In the genomic region with DNA sequence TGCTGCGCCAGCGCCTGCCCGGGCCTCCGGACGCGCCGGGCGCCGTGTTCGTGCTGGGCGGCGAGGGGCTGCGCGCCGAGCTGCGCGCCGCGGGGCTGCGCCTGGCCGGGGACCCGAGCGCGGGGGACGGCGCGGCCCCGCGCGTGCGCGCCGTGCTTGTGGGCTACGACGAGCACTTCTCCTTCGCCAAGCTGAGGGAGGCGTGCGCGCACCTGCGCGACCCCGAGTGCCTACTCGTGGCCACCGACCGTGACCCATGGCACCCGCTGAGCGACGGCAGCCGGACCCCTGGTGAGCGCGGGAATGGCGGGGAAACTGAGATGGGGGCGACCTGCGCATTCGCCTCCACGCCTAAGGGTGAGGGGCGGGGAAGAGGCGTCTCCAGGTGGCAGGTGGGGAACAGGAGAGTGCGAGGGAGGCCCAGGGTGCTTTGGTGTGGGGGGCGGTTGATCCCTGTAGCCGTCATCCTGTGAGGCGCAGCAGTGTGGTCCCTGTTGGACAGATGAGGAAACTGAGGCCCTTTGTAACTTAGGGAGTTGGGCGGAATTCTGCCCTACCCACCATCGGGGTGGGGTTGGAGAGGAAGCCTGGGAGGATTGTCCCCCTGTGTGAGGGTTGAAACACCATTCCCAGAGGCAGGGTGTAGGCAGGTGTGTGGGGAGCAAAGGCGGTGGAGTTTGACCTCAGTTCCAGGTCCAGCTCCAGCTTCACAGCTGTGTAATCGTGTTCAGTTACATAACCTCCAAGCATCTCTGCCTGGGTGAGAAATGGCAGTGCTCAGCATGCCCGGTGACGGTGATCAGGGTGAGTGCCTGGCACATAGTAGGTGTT, we compare ENCODE assay signal across 7 cellular contexts. TPM values are rescaled to one million over a fixed set of nuclear protein-coding genes. Genes with fewer than 3 reads are reported as not detected.
DNase-seq lines count a peak whose midpoint lies in the region; ATAC-seq and TF ChIP-seq lines count a peak whose summit lies in the region.

No MANE protein-coding gene starts in this region.

- peaks cover 46% of the 10 kb centered on the region for H3K79me2 ChIP-seq in PC-3 (ENCODE audit: low read length)

- H3K9me3 Mint-ChIP-seq in naive thymus-derived CD8-positive, alpha-beta T cell: no peaks in the 10 kb centered on the region

- peak overlapping the region; percentile 72 to 86 (median 80) for H3K4me3 Mint-ChIP-seq in naive thymus-derived CD8-positive, alpha-beta T cell

- intact Hi-C loops in PC-3 (cut with micrococcal nuclease) (no loop called here), dorsolateral prefrontal cortex (cut with DNase I) (loop anchor here in 1 of 2 donors (2.0 kb wide), 1 partner anchor 50 kb away; a partner anchor contains a TSS)

- H3K36me3 Mint-ChIP-seq in naive thymus-derived CD8-positive, alpha-beta T cell: peaks cover 0 to 18% (median 2%) of the 10 kb centered on the region in 3 donors

- CTCF ChIA-PET in PC-3 (lab: Charles Lee): interaction anchor here (1.6 kb wide), 1 partner anchor 16 kb away, joined by 8 read pairs; no protein-coding TSS in a partner anchor

- H3K27ac Mint-ChIP-seq in naive thymus-derived CD8-positive, alpha-beta T cell: peak overlapping the region; percentile 28 to 80 (median 72)

- DNase-seq in H7 (no peak), PC-3 (no peak), dorsolateral prefrontal cortex (peak in 2 of 10 donors; percentile 43 to 56), DMS 273 (lab: John Stamatoyannopoulos, UW; ENCODE audit: unreplicated experiment) (no peak), NCI-H524 treated with DMSO at 0.1 percent for 48 hours (lab: John Stamatoyannopoulos, UW) (no peak)
- DNase-seq in naive thymus-derived CD8-positive, alpha-beta T cell: peak in 1 of 10 donors; percentile 11

- 0 out of 2 replicates have a peak overlapping the region, but pooled peaks have one; percentile 30 for H2AFZ ChIP-seq in PC-3 (ENCODE audit: low read length)

- no peak for TF ChIP-seq CTCF in PC-3 (conservative IDR thresholded peaks at IDR 0.05; ENCODE audit: low read depth, low read length)
- TF ChIP-seq CTCF in dorsolateral prefrontal cortex (IDR thresholded peaks at IDR 0.05 in 54 of 56, conservative IDR thresholded peaks at IDR 0.05 in 2 of 56; ENCODE audit: low read depth in 1 of 56, partially characterized antibody in 56 of 56): no peak

- peak overlapping the region; percentile 94 for H3K4me2 ChIP-seq in PC-3 (ENCODE audit: low read length)

- peaks cover 19% of the 10 kb centered on the region for H4K20me1 ChIP-seq in PC-3 (ENCODE audit: low read length)

- H3F3A ChIP-seq in PC-3 (ENCODE audit: low read length, unreplicated experiment): no peaks in the 10 kb centered on the region

- H3K4me1 Mint-ChIP-seq in naive thymus-derived CD8-positive, alpha-beta T cell: peaks cover 21 to 47% (median 42%) of the 10 kb centered on the region in 4 donors

- H3K27ac ChIP-seq in PC-3 (ENCODE audit: low read length) (no peak overlapping the region), dorsolateral prefrontal cortex (peak overlapping the region in 45 of 59 donors; percentile 12 to 92 (median 69))

- TF ChIP-seq POLR2A in GM18505 (IDR thresholded peaks at IDR 0.05; ENCODE audit: borderline replicate concordance, extremely low read depth, insufficient read depth, insufficient read length): no peak

- no peaks in the 10 kb centered on the region; the same call in none of the 2 replicates for H3K36me3 ChIP-seq in H7 (replicated peaks; ENCODE audit: control insufficient read depth, insufficient read depth, low read length)
- H3K36me3 ChIP-seq in PC-3 (ENCODE audit: low read depth, low read length): no peaks in the 10 kb centered on the region

- no peaks in the 10 kb centered on the region for H3K27me3 Mint-ChIP-seq in naive thymus-derived CD8-positive, alpha-beta T cell

- no peaks in the 10 kb centered on the region for H3K27me3 ChIP-seq in H7 (ENCODE audit: control insufficient read depth, insufficient read depth, low read length)
- no peaks in the 10 kb centered on the region for H3K27me3 ChIP-seq in PC-3 (ENCODE audit: low read length)
- no peaks in the 10 kb centered on the region for H3K27me3 ChIP-seq in dorsolateral prefrontal cortex

- POLR2A ChIA-PET in PC-3 (lab: Charles Lee; ENCODE audit: unreplicated experiment): interaction anchor here (1.4 kb wide), 1 partner anchor 16 kb away, joined by 4 read pairs; no protein-coding TSS in a partner anchor
- POLR2A ChIA-PET in naive thymus-derived CD8-positive, alpha-beta T cell (lab: Charles Lee): interaction anchor here (1.0 to 66.7 kb wide), 4 partner anchors 4 to 148 kb away, joined by 3 to 2283 read pairs (median 1144); a partner anchor contains a TSS

- peak overlapping the region; percentile 55; the same call in 1 of the 2 replicates for H3K9ac ChIP-seq in PC-3 (ENCODE audit: low read length)

- ATAC-seq in GM18505 (IDR thresholded peaks at IDR 0.05; ENCODE audit: unreplicated experiment) (peak; percentile 8), PC-3 (peak; percentile 1; the same call in 1 of the 2 replicates)
- ATAC-seq in naive thymus-derived CD8-positive, alpha-beta T cell: no peak

- H3K9me3 ChIP-seq in PC-3 (ENCODE audit: low read length): no peaks in the 10 kb centered on the region

- no peaks in the 10 kb centered on the region for H3K9me2 ChIP-seq in PC-3 (replicated peaks; ENCODE audit: low read length)

- H3K4me3 ChIP-seq in H7 (ENCODE audit: insufficient read depth, low read depth, low read length) (peak overlapping the region; percentile 86), PC-3 (ENCODE audit: low read length) (peak overlapping the region; percentile 88), dorsolateral prefrontal cortex (peak overlapping the region; percentile 49 to 82 (median 71))

- H3K4me1 ChIP-seq in PC-3 (ENCODE audit: insufficient read depth, low read length): peaks cover 26% of the 10 kb centered on the region

- BruUV-seq in PC-3 (replicated peaks; lab: Mats Ljungman, UMichigan): TSS peak; percentile 59

RNA-seq across cellular contexts. Expression of a gene that starts 0.8 kb away (rescaled TPM):
- total RNA-seq in H7 (2014; rRNA removed; shearing (Covaris generic)): 54.1 and 60.9 TPM in 2 replicates
- total RNA-seq in PC-3 (2014; rRNA removed) (36.9 and 51.3 TPM in 2 replicates), dorsolateral prefrontal cortex (100 to 1,000 TPM in 119 of 120 experiments, 10 to 100 TPM in 1; 62.4 to 280 (median 189) TPM)
- 1 to 10 TPM; 4.3 to 5.9 TPM for total RNA-seq in naive thymus-derived CD8-positive, alpha-beta T cell
- 1 to 10 TPM; 1.7 to 9.6 (median 5.8) TPM for polyA plus RNA-seq in naive thymus-derived CD8-positive, alpha-beta T cell

RNA-seq across cellular contexts. Expression of a gene that starts 16.2 kb away (rescaled TPM):
- 183 and 206 TPM in 2 replicates for total RNA-seq in H7 (2014; rRNA removed; shearing (Covaris generic))
- total RNA-seq in PC-3 (2014; rRNA removed) (1,612 and 2,325 TPM in 2 replicates), dorsolateral prefrontal cortex (100 to 1,000 TPM; 153 to 409 (median 258) TPM)
- total RNA-seq in naive thymus-derived CD8-positive, alpha-beta T cell: 10 to 100 TPM; 14.3 to 16.8 TPM
- 100 to 1,000 TPM in 1 of 3 donors, 10 to 100 TPM in 2; 19.6 to 122 (median 34.8) TPM for polyA plus RNA-seq in naive thymus-derived CD8-positive, alpha-beta T cell

RNA-seq across cellular contexts. Expression of a gene that starts 19.8 kb away (rescaled TPM):
- 30.0 and 35.2 TPM in 2 replicates for total RNA-seq in H7 (2014; rRNA removed; shearing (Covaris generic))
- total RNA-seq in PC-3 (2014; rRNA removed) (18.0 and 23.2 TPM in 2 replicates), dorsolateral prefrontal cortex (10 to 100 TPM in 80 of 120 experiments, 1 to 10 TPM in 40; 5.9 to 31.1 (median 11.7) TPM)
- total RNA-seq in naive thymus-derived CD8-positive, alpha-beta T cell: 10 to 100 TPM; 77.9 to 79.0 TPM
- polyA plus RNA-seq in naive thymus-derived CD8-positive, alpha-beta T cell: 10 to 100 TPM; 16.9 to 26.5 (median 25.6) TPM

RNA-seq across cellular contexts. Expression of a gene that starts 26.9 kb away (rescaled TPM):
- 20.5 and 23.6 TPM in 2 replicates for total RNA-seq in H7 (2014; rRNA removed; shearing (Covaris generic))
- 32.9 and 45.4 TPM in 2 replicates for total RNA-seq in PC-3 (2014; rRNA removed)
- total RNA-seq in dorsolateral prefrontal cortex: 10 to 100 TPM; 14.9 to 41.9 (median 27.5) TPM
- 10 to 100 TPM; 47.9 to 48.6 TPM for total RNA-seq in naive thymus-derived CD8-positive, alpha-beta T cell
- polyA plus RNA-seq in naive thymus-derived CD8-positive, alpha-beta T cell: 10 to 100 TPM; 35.0 to 46.4 (median 43.8) TPM

RNA-seq across cellular contexts. Expression of a gene that starts 37.6 kb away (rescaled TPM):
- 66.9 and 67.1 TPM in 2 replicates for total RNA-seq in H7 (2014; rRNA removed; shearing (Covaris generic))
- total RNA-seq in PC-3 (2014; rRNA removed) (64.5 and 74.8 TPM in 2 replicates), dorsolateral prefrontal cortex (10 to 100 TPM in 114 of 120 experiments, 1 to 10 TPM in 6; 7.5 to 29.3 (median 14.5) TPM)
- total RNA-seq in naive thymus-derived CD8-positive, alpha-beta T cell: 10 to 100 TPM; 26.4 to 30.9 TPM
- 10 to 100 TPM in 2 of 3 donors, 1 to 10 TPM in 1; 7.8 to 11.6 (median 10.7) TPM for polyA plus RNA-seq in naive thymus-derived CD8-positive, alpha-beta T cell

Comparison
In these comparisons a context has a peak if more than half of its experiments do, and no peak if none do; other contexts are left out.
1. ATAC-seq: peak in GM18505 (single experiment) and PC-3 (single experiment); none in naive thymus-derived CD8-positive, alpha-beta T cell (0 of 2).
2. RNA of a gene that starts 16.2 kb away (total RNA-seq): 1,612 to 2,325 TPM in PC-3, 153 to 409 TPM in dorsolateral prefrontal cortex and 183 to 206 TPM in H7; 14.3 to 16.8 TPM in naive thymus-derived CD8-positive, alpha-beta T cell; every median in the first group is over 4 times any median in the second.
3. Peak in every context shown above with its lines, with median percentiles within 50 percentile points of each other: H3K4me3 ChIP-seq.